In the genomic region with DNA sequence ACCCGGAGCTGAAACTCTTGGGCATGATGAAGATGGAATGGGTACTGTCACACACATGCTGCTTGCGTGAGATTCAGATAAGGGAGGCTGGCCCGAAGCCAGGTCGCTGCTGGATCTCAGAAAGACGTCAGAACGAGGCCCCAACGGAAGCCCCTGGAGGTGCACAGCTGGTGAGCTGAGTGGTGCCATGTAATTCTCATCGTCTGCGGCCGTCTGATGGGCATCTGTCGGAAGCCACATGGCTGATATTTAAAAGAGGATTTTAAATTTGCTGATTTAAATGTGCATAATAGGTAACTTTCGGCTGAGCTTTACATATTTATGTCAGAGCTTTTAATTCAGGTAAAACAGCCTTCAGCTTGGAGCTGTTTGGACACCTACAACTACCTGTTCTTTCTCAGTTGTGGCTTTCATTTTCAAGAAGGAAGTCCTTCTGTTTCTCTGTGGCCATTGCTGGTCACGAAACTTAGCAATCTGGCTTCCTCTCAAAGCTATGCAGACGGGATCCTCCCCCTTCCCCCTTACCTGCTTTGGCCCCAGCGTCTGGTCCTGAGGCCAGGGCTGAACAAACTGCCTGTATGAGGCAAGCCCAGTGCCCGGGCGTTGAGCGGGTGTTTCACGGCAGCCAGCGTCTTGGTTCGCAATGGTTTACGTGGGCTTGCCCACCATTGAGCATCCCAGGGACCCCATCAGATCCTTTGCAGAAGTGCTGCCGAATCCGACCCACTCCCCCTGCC, we compare ENCODE assay signal across 1 cellular context.
A peak's percentile ranks its signal among the peaks of the same experiment; 100 is the strongest.
TF ChIP-seq lines count a peak whose summit lies in the region.

No MANE protein-coding gene starts in this region.

TF ChIP-seq in GM12878, 131 proteins besides CTCF, POLR2A, EP300 and RAD21 (continued from another document and continues in another):
- TF ChIP-seq, protein P1, sequence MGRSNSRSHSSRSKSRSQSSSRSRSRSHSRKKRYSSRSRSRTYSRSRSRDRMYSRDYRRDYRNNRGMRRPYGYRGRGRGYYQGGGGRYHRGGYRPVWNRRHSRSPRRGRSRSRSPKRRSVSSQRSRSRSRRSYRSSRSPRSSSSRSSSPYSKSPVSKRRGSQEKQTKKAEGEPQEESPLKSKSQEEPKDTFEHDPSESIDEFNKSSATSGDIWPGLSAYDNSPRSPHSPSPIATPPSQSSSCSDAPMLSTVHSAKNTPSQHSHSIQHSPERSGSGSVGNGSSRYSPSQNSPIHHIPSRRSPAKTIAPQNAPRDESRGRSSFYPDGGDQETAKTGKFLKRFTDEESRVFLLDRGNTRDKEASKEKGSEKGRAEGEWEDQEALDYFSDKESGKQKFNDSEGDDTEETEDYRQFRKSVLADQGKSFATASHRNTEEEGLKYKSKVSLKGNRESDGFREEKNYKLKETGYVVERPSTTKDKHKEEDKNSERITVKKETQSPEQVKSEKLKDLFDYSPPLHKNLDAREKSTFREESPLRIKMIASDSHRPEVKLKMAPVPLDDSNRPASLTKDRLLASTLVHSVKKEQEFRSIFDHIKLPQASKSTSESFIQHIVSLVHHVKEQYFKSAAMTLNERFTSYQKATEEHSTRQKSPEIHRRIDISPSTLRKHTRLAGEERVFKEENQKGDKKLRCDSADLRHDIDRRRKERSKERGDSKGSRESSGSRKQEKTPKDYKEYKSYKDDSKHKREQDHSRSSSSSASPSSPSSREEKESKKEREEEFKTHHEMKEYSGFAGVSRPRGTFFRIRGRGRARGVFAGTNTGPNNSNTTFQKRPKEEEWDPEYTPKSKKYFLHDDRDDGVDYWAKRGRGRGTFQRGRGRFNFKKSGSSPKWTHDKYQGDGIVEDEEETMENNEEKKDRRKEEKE (IDR thresholded peaks at IDR 0.05) = no peak
- TF ChIP-seq, protein P2, sequence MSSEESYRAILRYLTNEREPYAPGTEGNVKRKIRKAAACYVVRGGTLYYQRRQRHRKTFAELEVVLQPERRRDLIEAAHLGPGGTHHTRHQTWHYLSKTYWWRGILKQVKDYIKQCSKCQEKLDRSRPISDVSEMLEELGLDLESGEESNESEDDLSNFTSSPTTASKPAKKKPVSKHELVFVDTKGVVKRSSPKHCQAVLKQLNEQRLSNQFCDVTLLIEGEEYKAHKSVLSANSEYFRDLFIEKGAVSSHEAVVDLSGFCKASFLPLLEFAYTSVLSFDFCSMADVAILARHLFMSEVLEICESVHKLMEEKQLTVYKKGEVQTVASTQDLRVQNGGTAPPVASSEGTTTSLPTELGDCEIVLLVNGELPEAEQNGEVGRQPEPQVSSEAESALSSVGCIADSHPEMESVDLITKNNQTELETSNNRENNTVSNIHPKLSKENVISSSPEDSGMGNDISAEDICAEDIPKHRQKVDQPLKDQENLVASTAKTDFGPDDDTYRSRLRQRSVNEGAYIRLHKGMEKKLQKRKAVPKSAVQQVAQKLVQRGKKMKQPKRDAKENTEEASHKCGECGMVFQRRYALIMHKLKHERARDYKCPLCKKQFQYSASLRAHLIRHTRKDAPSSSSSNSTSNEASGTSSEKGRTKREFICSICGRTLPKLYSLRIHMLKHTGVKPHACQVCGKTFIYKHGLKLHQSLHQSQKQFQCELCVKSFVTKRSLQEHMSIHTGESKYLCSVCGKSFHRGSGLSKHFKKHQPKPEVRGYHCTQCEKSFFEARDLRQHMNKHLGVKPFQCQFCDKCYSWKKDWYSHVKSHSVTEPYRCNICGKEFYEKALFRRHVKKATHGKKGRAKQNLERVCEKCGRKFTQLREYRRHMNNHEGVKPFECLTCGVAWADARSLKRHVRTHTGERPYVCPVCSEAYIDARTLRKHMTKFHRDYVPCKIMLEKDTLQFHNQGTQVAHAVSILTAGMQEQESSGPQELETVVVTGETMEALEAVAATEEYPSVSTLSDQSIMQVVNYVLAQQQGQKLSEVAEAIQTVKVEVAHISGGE (CRISPR knock-in tag; IDR thresholded peaks at IDR 0.05) = no peak
- TF ChIP-seq, protein P3, sequence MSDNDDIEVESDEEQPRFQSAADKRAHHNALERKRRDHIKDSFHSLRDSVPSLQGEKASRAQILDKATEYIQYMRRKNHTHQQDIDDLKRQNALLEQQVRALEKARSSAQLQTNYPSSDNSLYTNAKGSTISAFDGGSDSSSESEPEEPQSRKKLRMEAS (IDR thresholded peaks at IDR 0.05; ENCODE audit: low read depth, low read length) = no peak
- TF ChIP-seq SUPT20H (IDR thresholded peaks at IDR 0.05; ENCODE audit: borderline replicate concordance, control insufficient read depth, low read depth, low read length) (no peak), TBL1XR1 (IDR thresholded peaks at IDR 0.05; ENCODE audit: low read depth, low read length) (peak; percentile 66; the same call in 1 of the 2 replicates), GABPA (IDR thresholded peaks at IDR 0.05; ENCODE audit: low read depth) (no peak), NR2C2 (IDR thresholded peaks at IDR 0.05; ENCODE audit: borderline replicate concordance, control insufficient read depth, insufficient read length, low read depth) (no peak), HDAC2 (IDR thresholded peaks at IDR 0.05) (no peak), CEBPB (IDR thresholded peaks at IDR 0.05; ENCODE audit: borderline replicate concordance in 1 of 2, low read depth in 2 of 2, low read length in 2 of 2) (no peak), SMARCA5 (IDR thresholded peaks at IDR 0.05) (no peak), DPF2 (IDR thresholded peaks at IDR 0.05) (peak; percentile 58; the same call in 1 of the 2 replicates), GATAD2B (conservative IDR thresholded peaks at IDR 0.05; ENCODE audit: low read depth) (0 out of 2 replicates have a peak, but pooled peaks have one; percentile 18), POLR2AphosphoS5 (IDR thresholded peaks at IDR 0.05; ENCODE audit: low read length) (peak; percentile 63; the same call in 1 of the 2 replicates), TCF12 (IDR thresholded peaks at IDR 0.05; ENCODE audit: low read depth, low read length) (peak; percentile 75), CREB1 (IDR thresholded peaks at IDR 0.05; ENCODE audit: low read depth) (no peak), NBN (IDR thresholded peaks at IDR 0.05) (0 out of 2 replicates have a peak, but pooled peaks have one; percentile 1), RCOR1 (conservative IDR thresholded peaks at IDR 0.05; ENCODE audit: low read depth, low read length) (no peak), EED (IDR thresholded peaks at IDR 0.05; ENCODE audit: low read depth) (peak; percentile 54; the same call in 1 of the 2 replicates), MYB (IDR thresholded peaks at IDR 0.05; ENCODE audit: borderline replicate concordance, low read depth, low read length) (no peak; the same call in 1 of the 2 replicates), WRNIP1 (IDR thresholded peaks at IDR 0.05; ENCODE audit: borderline replicate concordance, low read depth, low read length) (no peak), POLR2AphosphoS2 (IDR thresholded peaks at IDR 0.05; ENCODE audit: low read depth, low read length) (no peak), SIN3A (IDR thresholded peaks at IDR 0.05; ENCODE audit: low read depth, low read length) (0 out of 2 replicates have a peak, but pooled peaks have one; percentile 22), SREBF2 (IDR thresholded peaks at IDR 0.05; ENCODE audit: low read length) (no peak), NFIC (IDR thresholded peaks at IDR 0.05; ENCODE audit: low read depth, low read length) (peak; percentile 80; the same call in 1 of the 2 replicates), CBFB (IDR thresholded peaks at IDR 0.05; ENCODE audit: low read depth) (peak; percentile 55; the same call in 1 of the 2 replicates), ASH2L (IDR thresholded peaks at IDR 0.05; ENCODE audit: borderline replicate concordance, low read depth) (0 out of 2 replicates have a peak, but pooled peaks have one; percentile 92), ZZZ3 (IDR thresholded peaks at IDR 0.05; ENCODE audit: control insufficient read depth, insufficient read length, low read depth) (no peak), NR2F1 (conservative IDR thresholded peaks at IDR 0.05) (peak; percentile 42; the same call in 1 of the 2 replicates), ZBED1 (IDR thresholded peaks at IDR 0.05; ENCODE audit: borderline replicate concordance) (0 out of 2 replicates have a peak, but pooled peaks have one; percentile 18), SPI1 (IDR thresholded peaks at IDR 0.05; ENCODE audit: borderline replicate concordance, insufficient read depth, low read depth, low read length) (peak; percentile 80; the same call in 1 of the 2 replicates), YBX1 (IDR thresholded peaks at IDR 0.05) (no peak), MYC (IDR thresholded peaks at IDR 0.05; ENCODE audit: insufficient read depth, insufficient read length, insufficient replicate concordance, low read length, severe bottlenecking) (no peak), JUNB (IDR thresholded peaks at IDR 0.05) (peak; percentile 15; the same call in 1 of the 2 replicates), MEF2A (IDR thresholded peaks at IDR 0.05; ENCODE audit: insufficient read depth, low read depth, low read length) (no peak), ZNF207 (IDR thresholded peaks at IDR 0.05; ENCODE audit: borderline replicate concordance) (peak; percentile 48; the same call in 1 of the 2 replicates), CBX5 (IDR thresholded peaks at IDR 0.05; ENCODE audit: low read depth) (no peak), TCF3 (IDR thresholded peaks at IDR 0.05; ENCODE audit: borderline replicate concordance, insufficient read depth, low read depth, low read length) (peak; percentile 88)
- TF ChIP-seq, protein P4, sequence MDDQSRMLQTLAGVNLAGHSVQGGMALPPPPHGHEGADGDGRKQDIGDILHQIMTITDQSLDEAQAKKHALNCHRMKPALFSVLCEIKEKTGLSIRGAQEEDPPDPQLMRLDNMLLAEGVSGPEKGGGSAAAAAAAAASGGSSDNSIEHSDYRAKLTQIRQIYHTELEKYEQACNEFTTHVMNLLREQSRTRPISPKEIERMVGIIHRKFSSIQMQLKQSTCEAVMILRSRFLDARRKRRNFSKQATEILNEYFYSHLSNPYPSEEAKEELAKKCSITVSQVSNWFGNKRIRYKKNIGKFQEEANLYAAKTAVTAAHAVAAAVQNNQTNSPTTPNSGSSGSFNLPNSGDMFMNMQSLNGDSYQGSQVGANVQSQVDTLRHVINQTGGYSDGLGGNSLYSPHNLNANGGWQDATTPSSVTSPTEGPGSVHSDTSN (IDR thresholded peaks at IDR 0.05; ENCODE audit: insufficient replicate concordance, low read depth, low read length) = peak; percentile 31
- TF ChIP-seq, protein P5, sequence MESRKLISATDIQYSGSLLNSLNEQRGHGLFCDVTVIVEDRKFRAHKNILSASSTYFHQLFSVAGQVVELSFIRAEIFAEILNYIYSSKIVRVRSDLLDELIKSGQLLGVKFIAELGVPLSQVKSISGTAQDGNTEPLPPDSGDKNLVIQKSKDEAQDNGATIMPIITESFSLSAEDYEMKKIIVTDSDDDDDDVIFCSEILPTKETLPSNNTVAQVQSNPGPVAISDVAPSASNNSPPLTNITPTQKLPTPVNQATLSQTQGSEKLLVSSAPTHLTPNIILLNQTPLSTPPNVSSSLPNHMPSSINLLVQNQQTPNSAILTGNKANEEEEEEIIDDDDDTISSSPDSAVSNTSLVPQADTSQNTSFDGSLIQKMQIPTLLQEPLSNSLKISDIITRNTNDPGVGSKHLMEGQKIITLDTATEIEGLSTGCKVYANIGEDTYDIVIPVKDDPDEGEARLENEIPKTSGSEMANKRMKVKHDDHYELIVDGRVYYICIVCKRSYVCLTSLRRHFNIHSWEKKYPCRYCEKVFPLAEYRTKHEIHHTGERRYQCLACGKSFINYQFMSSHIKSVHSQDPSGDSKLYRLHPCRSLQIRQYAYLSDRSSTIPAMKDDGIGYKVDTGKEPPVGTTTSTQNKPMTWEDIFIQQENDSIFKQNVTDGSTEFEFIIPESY (IDR thresholded peaks at IDR 0.05) = no peak
- TF ChIP-seq, protein P6, sequence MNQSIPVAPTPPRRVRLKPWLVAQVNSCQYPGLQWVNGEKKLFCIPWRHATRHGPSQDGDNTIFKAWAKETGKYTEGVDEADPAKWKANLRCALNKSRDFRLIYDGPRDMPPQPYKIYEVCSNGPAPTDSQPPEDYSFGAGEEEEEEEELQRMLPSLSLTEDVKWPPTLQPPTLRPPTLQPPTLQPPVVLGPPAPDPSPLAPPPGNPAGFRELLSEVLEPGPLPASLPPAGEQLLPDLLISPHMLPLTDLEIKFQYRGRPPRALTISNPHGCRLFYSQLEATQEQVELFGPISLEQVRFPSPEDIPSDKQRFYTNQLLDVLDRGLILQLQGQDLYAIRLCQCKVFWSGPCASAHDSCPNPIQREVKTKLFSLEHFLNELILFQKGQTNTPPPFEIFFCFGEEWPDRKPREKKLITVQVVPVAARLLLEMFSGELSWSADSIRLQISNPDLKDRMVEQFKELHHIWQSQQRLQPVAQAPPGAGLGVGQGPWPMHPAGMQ (IDR thresholded peaks at IDR 0.05; ENCODE audit: borderline replicate concordance) = no peak
- TF ChIP-seq, protein P7, sequence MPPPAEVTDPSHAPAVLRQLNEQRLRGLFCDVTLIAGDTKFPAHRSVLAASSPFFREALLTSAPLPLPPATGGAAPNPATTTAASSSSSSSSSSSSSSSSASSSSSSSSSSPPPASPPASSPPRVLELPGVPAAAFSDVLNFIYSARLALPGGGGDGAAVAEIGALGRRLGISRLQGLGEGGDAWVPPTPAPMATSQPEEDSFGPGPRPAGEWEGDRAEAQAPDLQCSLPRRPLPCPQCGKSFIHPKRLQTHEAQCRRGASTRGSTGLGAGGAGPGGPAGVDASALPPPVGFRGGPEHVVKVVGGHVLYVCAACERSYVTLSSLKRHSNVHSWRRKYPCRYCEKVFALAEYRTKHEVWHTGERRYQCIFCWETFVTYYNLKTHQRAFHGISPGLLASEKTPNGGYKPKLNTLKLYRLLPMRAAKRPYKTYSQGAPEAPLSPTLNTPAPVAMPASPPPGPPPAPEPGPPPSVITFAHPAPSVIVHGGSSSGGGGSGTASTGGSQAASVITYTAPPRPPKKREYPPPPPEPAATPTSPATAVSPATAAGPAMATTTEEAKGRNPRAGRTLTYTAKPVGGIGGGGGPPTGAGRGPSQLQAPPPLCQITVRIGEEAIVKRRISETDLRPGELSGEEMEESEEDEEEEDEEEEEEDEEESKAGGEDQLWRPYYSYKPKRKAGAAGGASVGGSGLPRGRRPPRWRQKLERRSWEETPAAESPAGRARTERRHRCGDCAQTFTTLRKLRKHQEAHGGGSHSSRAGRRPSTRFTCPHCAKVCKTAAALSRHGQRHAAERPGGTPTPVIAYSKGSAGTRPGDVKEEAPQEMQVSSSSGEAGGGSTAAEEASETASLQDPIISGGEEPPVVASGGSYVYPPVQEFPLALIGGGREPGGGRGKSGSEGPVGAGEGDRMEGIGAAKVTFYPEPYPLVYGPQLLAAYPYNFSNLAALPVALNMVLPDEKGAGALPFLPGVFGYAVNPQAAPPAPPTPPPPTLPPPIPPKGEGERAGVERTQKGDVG (CRISPR knock-in tag; IDR thresholded peaks at IDR 0.05) = no peak
- TF ChIP-seq, protein P8, sequence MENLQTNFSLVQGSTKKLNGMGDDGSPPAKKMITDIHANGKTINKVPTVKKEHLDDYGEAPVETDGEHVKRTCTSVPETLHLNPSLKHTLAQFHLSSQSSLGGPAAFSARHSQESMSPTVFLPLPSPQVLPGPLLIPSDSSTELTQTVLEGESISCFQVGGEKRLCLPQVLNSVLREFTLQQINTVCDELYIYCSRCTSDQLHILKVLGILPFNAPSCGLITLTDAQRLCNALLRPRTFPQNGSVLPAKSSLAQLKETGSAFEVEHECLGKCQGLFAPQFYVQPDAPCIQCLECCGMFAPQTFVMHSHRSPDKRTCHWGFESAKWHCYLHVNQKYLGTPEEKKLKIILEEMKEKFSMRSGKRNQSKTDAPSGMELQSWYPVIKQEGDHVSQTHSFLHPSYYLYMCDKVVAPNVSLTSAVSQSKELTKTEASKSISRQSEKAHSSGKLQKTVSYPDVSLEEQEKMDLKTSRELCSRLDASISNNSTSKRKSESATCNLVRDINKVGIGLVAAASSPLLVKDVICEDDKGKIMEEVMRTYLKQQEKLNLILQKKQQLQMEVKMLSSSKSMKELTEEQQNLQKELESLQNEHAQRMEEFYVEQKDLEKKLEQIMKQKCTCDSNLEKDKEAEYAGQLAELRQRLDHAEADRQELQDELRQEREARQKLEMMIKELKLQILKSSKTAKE (IDR thresholded peaks at IDR 0.05; ENCODE audit: low read depth, poor library complexity, severe bottlenecking) = peak; percentile 76
